Comparison of ENCODE assay signal across 8 cellular contexts in genomic region chr2:174247474-174248186, GRCh38. TPM values are rescaled to one million over a fixed set of nuclear protein-coding genes. Genes with fewer than 3 reads are reported as not detected.
DNase-seq lines count a peak whose midpoint lies in the region; ATAC-seq and TF ChIP-seq lines count a peak whose summit lies in the region.

No MANE protein-coding gene starts in this region.

- H3K4me1 ChIP-seq in ACC112 (ENCODE audit: control insufficient read depth, insufficient read depth, low read length, unreplicated experiment) = peaks cover 25% of the 10 kb centered on the region
- peaks cover 17% of the 10 kb centered on the region for H3K4me1 ChIP-seq in PC-3 (ENCODE audit: insufficient read depth, low read length)
- no peaks in the 10 kb centered on the region for H3K4me1 ChIP-seq in ectodermal cell (ENCODE audit: control insufficient read depth, insufficient read depth, low read length)
- no peaks in the 10 kb centered on the region for H3K4me1 ChIP-seq in mesodermal cell (ENCODE audit: control insufficient read depth, insufficient read depth, low read length, poor library complexity, severe bottlenecking)
- no peaks in the 10 kb centered on the region for H3K4me1 ChIP-seq in urinary bladder (ENCODE audit: insufficient read depth)

- peak overlapping the region; percentile 96 for H3K4me2 ChIP-seq in PC-3 (ENCODE audit: low read length)

- H3K9me3 ChIP-seq in PC-3 (ENCODE audit: low read length) (no peaks in the 10 kb centered on the region), ectodermal cell (ENCODE audit: control insufficient read depth, low read length) (no peaks in the 10 kb centered on the region), mesodermal cell (ENCODE audit: control insufficient read depth, low read length) (no peaks in the 10 kb centered on the region)

- peak overlapping the region; percentile 50; the same call in 1 of the 2 replicates for H3K27ac ChIP-seq in ACC112 (ENCODE audit: low read depth, low read length)
- H3K27ac ChIP-seq in PC-3 (ENCODE audit: low read length) = peak overlapping the region; percentile 42
- H3K27ac ChIP-seq in ectodermal cell (ENCODE audit: insufficient read depth, low read depth, low read length, poor library complexity, severe bottlenecking) = peak overlapping the region; percentile 82
- H3K27ac ChIP-seq in mesodermal cell (ENCODE audit: low read depth, low read length, severe bottlenecking) = peak overlapping the region; percentile 77
- no peak overlapping the region for H3K27ac ChIP-seq in urinary bladder (ENCODE audit: low read depth)

- H3K4me3 ChIP-seq in ACC112 (ENCODE audit: low read depth, low read length) (peak overlapping the region; percentile 83), PC-3 (ENCODE audit: low read length) (peak overlapping the region; percentile 90), ectodermal cell (ENCODE audit: insufficient read depth, low read depth, low read length) (peak overlapping the region; percentile 70), mesodermal cell (ENCODE audit: extremely low read depth, insufficient read depth, low read length, poor library complexity, severe bottlenecking) (peak overlapping the region; percentile 77), urinary bladder (ENCODE audit: low read depth, low read length) (peak overlapping the region; percentile 58)

- DNase-seq in PC-3 = peak; percentile 27

- 12% methylated on average over 14 of the region's 14 CpGs for WGBS in ectodermal cell, 2 experiments
- 10 to 11% methylated on average over 11 to 12 of the region's 14 CpGs for WGBS in mesodermal cell (ENCODE audit: insufficient coverage in 2 of 2), 2 experiments
- 28% methylated on average over 14 of the region's 14 CpGs for WGBS in urinary bladder

- H3K79me2 ChIP-seq in ACC112 (ENCODE audit: control insufficient read depth, insufficient read depth, low read length, unreplicated experiment) (peaks cover 52% of the 10 kb centered on the region), PC-3 (ENCODE audit: low read length) (peaks cover 56% of the 10 kb centered on the region)

- ATAC-seq in GM18511 (IDR thresholded peaks at IDR 0.05; ENCODE audit: unreplicated experiment) (peak; percentile 23), HG03045 (IDR thresholded peaks at IDR 0.05; ENCODE audit: unreplicated experiment) (peak; percentile 11), PC-3 (peak; percentile 10), GM18520 (IDR thresholded peaks at IDR 0.05; ENCODE audit: unreplicated experiment) (no peak)

- H3K9ac ChIP-seq in PC-3 (ENCODE audit: low read length) = peak overlapping the region; percentile 95

- H3K9me2 ChIP-seq in PC-3 (replicated peaks; ENCODE audit: low read length) = no peaks in the 10 kb centered on the region

- 0 out of 2 replicates have a peak, but pooled peaks cover 5% of the 10 kb centered on the region for H4K20me1 ChIP-seq in PC-3 (ENCODE audit: low read length)

- H2AFZ ChIP-seq in ACC112 (ENCODE audit: low read length, unreplicated experiment) (peak overlapping the region; percentile 81), PC-3 (ENCODE audit: low read length) (peak overlapping the region; percentile 85)

- intact Hi-C loops in PC-3 (cut with micrococcal nuclease) = loop anchor here (1.0 to 5.0 kb wide), 4 partner anchors 17 to 275 kb away; no protein-coding TSS in a partner anchor

- TSS peak; percentile 50 for BruUV-seq in PC-3 (replicated peaks; lab: Mats Ljungman, UMichigan)

- POLR2A ChIA-PET in PC-3 (lab: Charles Lee; ENCODE audit: unreplicated experiment) = no interaction called here

- CTCF ChIA-PET in PC-3 (lab: Charles Lee) = interaction anchor here (1.4 kb wide), 1 partner anchor 94 kb away, joined by 6 read pairs; no protein-coding TSS in a partner anchor

- TF ChIP-seq CTCF in PC-3 (conservative IDR thresholded peaks at IDR 0.05; ENCODE audit: low read depth, low read length) = no peak

- H3K27me3 ChIP-seq in ACC112 (ENCODE audit: insufficient read depth, low read length) (no peaks in the 10 kb centered on the region), PC-3 (ENCODE audit: low read length) (no peaks in the 10 kb centered on the region), ectodermal cell (ENCODE audit: control insufficient read depth, insufficient read depth, low read length, poor library complexity, severe bottlenecking) (peaks cover 4% of the 10 kb centered on the region)

- H3F3A ChIP-seq in PC-3 (ENCODE audit: low read length, unreplicated experiment) = no peaks in the 10 kb centered on the region

- peaks cover 7% of the 10 kb centered on the region for H3K36me3 ChIP-seq in ACC112 (ENCODE audit: insufficient read depth, low read length)
- H3K36me3 ChIP-seq in PC-3 (ENCODE audit: low read depth, low read length) = peaks cover 19% of the 10 kb centered on the region
- peaks cover 2% of the 10 kb centered on the region for H3K36me3 ChIP-seq in ectodermal cell (ENCODE audit: control insufficient read depth, insufficient read depth, low read length)
- H3K36me3 ChIP-seq in mesodermal cell (ENCODE audit: control insufficient read depth, insufficient read depth, low read length) = peaks cover 35% of the 10 kb centered on the region
- peaks cover 2% of the 10 kb centered on the region for H3K36me3 ChIP-seq in urinary bladder (ENCODE audit: insufficient read depth)

RNA-seq across cellular contexts. Expression of gene OLA1, which starts 0.7 kb away (rescaled TPM):
- total RNA-seq in PC-3 (2014; rRNA removed) = 154 and 182 TPM in 2 replicates
- 299 TPM for polyA plus RNA-seq in ectodermal cell (2013, experiment 1 of 4)
- polyA plus RNA-seq in ectodermal cell (2013, experiment 2 of 4) = 271 TPM
- polyA plus RNA-seq in ectodermal cell (2013, experiment 3 of 4) = 199 TPM
- polyA plus RNA-seq in ectodermal cell (2013, experiment 4 of 4) = 207 TPM
- 102 TPM for polyA plus RNA-seq in mesodermal cell (2013, experiment 1 of 2)
- polyA plus RNA-seq in mesodermal cell (2013, experiment 2 of 2) = 122 TPM
- total RNA-seq in urinary bladder = 68.3 TPM
- polyA plus RNA-seq in urinary bladder = 51.1 TPM
